Comparison of ENCODE assay signal across 24 cellular contexts in the genomic region with DNA sequence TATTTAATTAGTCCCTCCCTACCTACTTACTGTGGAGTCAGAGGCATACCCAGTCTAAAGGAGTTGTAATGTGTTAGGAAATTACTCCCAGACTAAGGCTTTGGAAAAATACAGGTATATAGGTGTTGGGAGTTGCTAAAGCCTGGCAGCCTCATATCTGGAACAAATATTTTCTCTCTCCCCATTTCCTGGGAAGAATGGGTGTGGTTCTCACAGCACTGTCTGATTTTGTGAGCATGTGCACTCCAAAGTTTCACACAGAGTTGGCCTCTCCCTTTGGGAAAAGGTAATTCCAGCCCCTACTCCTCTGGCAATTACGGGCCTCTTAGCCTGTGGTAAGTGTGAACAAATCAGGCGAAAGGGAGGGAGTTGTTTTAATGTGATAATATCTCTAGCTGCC.
"Had no signal": no experiment of that assay in that cellular context is flagged by ENCODE, and none has a peak within 500 bp of the region (broad histone marks: within the 10 kb centered on the region; RNA-seq: fewer than 3 reads in every experiment).

No MANE protein-coding gene starts in this region.

- FAIRE-seq: HTR-8/SVneo, K562, RCC 7860 had no signal

- H3K27ac ChIP-seq: KMS-11, SJSA1, SK-N-MC had no signal

- H3K9me3 ChIP-seq: SJSA1 had no signal

- H3K4me3 ChIP-seq: K562, SJSA1, SK-N-MC had no signal

- DNase-seq: Kasumi-1, MM.1S, NCI-H1092, NCI-H1105 treated with DMSO at 0.1 percent for 48 hours, NCI-H1417 treated with DMSO at 0.1 percent for 48 hours, NCI-H146, NCI-H1694 treated with DMSO at 0.1 percent for 48 hours, NCI-H1930, NCI-H2081, NCI-H2107, NCI-H2227 treated with DMSO at 0.1 percent for 48 hours, NCI-H524, NCI-H526 treated with DMSO at 0.1 percent for 48 hours, NCI-H774, Right ventricle myocardium superior, RPMI8226, SIG-M5 had no signal

- H3K4me3 Mint-ChIP-seq: IgD-negative memory B cell had no signal

- H3K36me3 Mint-ChIP-seq: IgD-negative memory B cell had no signal

- H3K4me1 Mint-ChIP-seq: IgD-negative memory B cell had no signal

- H3K27me3 ChIP-seq: SJSA1 had no signal

- H3K4me1 ChIP-seq: SJSA1 had no signal

- H3K36me3 ChIP-seq: SJSA1 had no signal

- H3K27ac Mint-ChIP-seq: IgD-negative memory B cell had no signal

- ATAC-seq: K562 had no signal

- H3K9me3 Mint-ChIP-seq: IgD-negative memory B cell had no signal
